In the genomic region with DNA sequence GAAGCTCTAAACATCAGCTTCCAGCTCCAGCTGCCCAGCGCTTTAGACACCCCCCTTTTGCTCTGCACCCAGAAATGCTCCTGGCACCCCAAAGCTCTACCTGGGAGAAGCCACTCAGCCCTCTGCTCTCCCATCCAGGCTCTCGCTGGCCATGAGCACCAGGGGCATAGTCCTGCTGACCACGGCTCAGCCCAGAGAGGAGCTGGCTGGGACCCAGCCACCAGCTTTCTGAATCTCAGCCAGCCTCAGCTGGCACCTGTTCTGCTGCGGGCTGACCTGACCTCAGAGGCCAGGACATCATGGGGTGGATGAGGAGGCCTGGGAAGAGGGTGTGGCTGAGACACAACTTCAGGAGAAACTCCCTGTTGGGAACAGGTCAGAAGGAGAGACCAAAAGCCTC, we compare ENCODE assay signal across 15 cellular contexts. TPM values are rescaled to one million over a fixed set of nuclear protein-coding genes. Genes with fewer than 3 reads are reported as not detected.
"Had no signal": no experiment of that assay in that cellular context is flagged by ENCODE, and none has a peak within 500 bp of the region (broad histone marks: within the 10 kb centered on the region; RNA-seq: fewer than 3 reads in every experiment).

No MANE protein-coding gene starts in this region.

- DNase-seq: activated CD4-positive, alpha-beta T cell treated with anti-CD3 and anti-CD28 coated beads, Interleukin-2, amount 10 ng/mL, durations not matched to agents 24 days and 14 days; activated CD8-positive, alpha-beta memory T cell treated with anti-CD3 and anti-CD28 coated beads, Interleukin-2, amount 50 U/mL, for 48 hours; activated gamma-delta T cell; activated T-cell treated with anti-CD3 and anti-CD28 coated beads, Interleukin-2, amount 50 U/mL, for 72 hours; cortex of kidney; effector CD4-positive, alpha-beta T cell; kidney glomerular epithelial cell; midbrain; stimulated activated CD4-positive, alpha-beta T cell treated with anti-CD3 and anti-CD28 coated beads, Interleukin-2, amount 100 ng/mL, for 48 hours had no signal

- H3K27me3 ChIP-seq: tibial nerve had no signal

- ATAC-seq: activated naive CD4-positive, alpha-beta T cell treated with anti-CD3 and anti-CD28 coated beads, Interleukin-2, amount 50 U/mL, for 72 hours; activated T-cell treated with anti-CD3 and anti-CD28 coated beads, Interleukin-2, amount 50 U/mL, for 72 hours; stimulated activated memory B cell treated with anti-CD40 and anti-IgM and Interleukin-4, amounts not matched to agents 10 μg/mL and 1 μg/mL and 100 μg/mL, for 72 hours had no signal

- H3K9me3 ChIP-seq: esophagus muscularis mucosa, tibial nerve had no signal

- H3K4me3 ChIP-seq: esophagus muscularis mucosa, lung, tibial nerve had no signal

- H3K36me3 ChIP-seq: esophagus muscularis mucosa, tibial nerve had no signal

- H3K27ac ChIP-seq: esophagus muscularis mucosa had no signal

RNA-seq across cellular contexts. Expression of a gene that starts 8.6 kb away (rescaled TPM):
- total RNA-seq: osteocyte had no signal
